1 cellular context compared by ENCODE assay signal in the genomic region with DNA sequence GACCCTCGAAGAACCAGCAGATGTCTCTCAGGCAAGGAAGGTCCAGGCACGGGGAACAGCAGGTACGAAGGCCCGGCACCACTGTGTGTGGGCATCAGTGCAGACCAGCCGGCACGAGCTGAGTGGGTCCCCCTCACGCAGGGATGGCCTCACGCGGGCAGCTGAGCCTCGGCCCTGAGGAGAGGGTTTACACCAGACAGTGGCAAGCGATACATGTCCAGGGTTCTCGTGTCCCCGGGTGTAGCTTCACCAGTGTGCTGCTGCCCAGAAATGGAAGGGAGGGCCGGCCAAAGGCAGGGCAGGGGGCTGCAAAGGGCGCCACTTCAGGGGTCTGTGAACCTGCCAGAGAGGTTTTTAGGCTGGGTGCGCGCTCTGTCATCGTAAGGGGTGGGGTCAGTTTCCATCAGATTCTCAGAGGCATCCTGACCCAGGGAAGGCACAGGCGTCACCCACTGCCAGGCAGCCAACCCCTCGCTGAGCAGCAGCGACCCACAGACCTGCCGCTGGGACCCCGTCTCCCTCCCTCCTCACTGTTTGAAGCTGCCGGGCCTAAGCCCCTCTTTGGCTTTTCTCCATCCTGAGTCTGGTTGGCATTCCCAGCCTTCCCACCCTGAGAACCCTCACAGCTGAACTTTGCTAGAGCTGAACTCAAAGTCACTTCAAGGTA.
TF ChIP-seq lines count a peak whose summit lies in the region.

No MANE protein-coding gene starts in this region.

TF ChIP-seq in SK-N-SH, 30 proteins besides CTCF, POLR2A, EP300 and RAD21 (continued from another document):
- TF ChIP-seq FOSL2 (IDR thresholded peaks at IDR 0.05; ENCODE audit: borderline replicate concordance, low read depth) (no peak), NFIC (IDR thresholded peaks at IDR 0.05; ENCODE audit: borderline replicate concordance) (no peak), MXI1 (IDR thresholded peaks at IDR 0.05; ENCODE audit: low read depth, low read length) (no peak), RFX5 (IDR thresholded peaks at IDR 0.05; ENCODE audit: low read length) (no peak), SMC3 (IDR thresholded peaks at IDR 0.05; ENCODE audit: low read depth, low read length) (no peak)
- TF ChIP-seq, protein P1, sequence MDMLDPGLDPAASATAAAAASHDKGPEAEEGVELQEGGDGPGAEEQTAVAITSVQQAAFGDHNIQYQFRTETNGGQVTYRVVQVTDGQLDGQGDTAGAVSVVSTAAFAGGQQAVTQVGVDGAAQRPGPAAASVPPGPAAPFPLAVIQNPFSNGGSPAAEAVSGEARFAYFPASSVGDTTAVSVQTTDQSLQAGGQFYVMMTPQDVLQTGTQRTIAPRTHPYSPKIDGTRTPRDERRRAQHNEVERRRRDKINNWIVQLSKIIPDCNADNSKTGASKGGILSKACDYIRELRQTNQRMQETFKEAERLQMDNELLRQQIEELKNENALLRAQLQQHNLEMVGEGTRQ (IDR thresholded peaks at IDR 0.05; ENCODE audit: borderline replicate concordance, low read depth, low read length): no peak
- TF ChIP-seq, protein P2, sequence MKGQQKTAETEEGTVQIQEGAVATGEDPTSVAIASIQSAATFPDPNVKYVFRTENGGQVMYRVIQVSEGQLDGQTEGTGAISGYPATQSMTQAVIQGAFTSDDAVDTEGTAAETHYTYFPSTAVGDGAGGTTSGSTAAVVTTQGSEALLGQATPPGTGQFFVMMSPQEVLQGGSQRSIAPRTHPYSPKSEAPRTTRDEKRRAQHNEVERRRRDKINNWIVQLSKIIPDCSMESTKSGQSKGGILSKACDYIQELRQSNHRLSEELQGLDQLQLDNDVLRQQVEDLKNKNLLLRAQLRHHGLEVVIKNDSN (IDR thresholded peaks at IDR 0.05; ENCODE audit: borderline replicate concordance, low read depth): no peak
- TF ChIP-seq, protein P3, sequence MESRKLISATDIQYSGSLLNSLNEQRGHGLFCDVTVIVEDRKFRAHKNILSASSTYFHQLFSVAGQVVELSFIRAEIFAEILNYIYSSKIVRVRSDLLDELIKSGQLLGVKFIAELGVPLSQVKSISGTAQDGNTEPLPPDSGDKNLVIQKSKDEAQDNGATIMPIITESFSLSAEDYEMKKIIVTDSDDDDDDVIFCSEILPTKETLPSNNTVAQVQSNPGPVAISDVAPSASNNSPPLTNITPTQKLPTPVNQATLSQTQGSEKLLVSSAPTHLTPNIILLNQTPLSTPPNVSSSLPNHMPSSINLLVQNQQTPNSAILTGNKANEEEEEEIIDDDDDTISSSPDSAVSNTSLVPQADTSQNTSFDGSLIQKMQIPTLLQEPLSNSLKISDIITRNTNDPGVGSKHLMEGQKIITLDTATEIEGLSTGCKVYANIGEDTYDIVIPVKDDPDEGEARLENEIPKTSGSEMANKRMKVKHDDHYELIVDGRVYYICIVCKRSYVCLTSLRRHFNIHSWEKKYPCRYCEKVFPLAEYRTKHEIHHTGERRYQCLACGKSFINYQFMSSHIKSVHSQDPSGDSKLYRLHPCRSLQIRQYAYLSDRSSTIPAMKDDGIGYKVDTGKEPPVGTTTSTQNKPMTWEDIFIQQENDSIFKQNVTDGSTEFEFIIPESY (IDR thresholded peaks at IDR 0.05; ENCODE audit: borderline replicate concordance, low read depth): no peak
TF ChIP-seq in SK-N-SH: peak in this region for 0.
